ENCODE assay signal across 9 cellular contexts in genomic region chr17:48612456-48612853, GRCh38. TPM values are rescaled to one million over a fixed set of nuclear protein-coding genes. Genes with fewer than 3 reads are reported as not detected.
DNase-seq lines count a peak whose midpoint lies in the region; ATAC-seq, FAIRE-seq and TF ChIP-seq lines count a peak whose summit lies in the region.
"Had no signal": no experiment of that assay in that cellular context is flagged by ENCODE, and none has a peak within 500 bp of the region (broad histone marks: within the 10 kb centered on the region; RNA-seq: fewer than 3 reads in every experiment).

No MANE protein-coding gene starts in this region.

- ATAC-seq in stimulated activated memory B cell treated with anti-CD40 and anti-IgM and Interleukin-4, amounts not matched to agents 10 μg/mL and 1 μg/mL and 100 μg/mL, for 72 hours: no peak
- no peak for ATAC-seq in GM21367 (IDR thresholded peaks at IDR 0.05; ENCODE audit: unreplicated experiment)

- no peaks in the 10 kb centered on the region for H3K9me3 Mint-ChIP-seq in T-helper 1 cell treated with Interleukin-12 subunit alpha and Interleukin-12 subunit beta and Interleukin-4 antibody, amounts not matched to agents 30 μg/mL and 1 μg/mL, for 36 hours
- H3K9me3 Mint-ChIP-seq in stimulated activated memory B cell treated with anti-CD40 and anti-IgM and Interleukin-4, amounts not matched to agents 10 μg/mL and 1 μg/mL and 100 μg/mL, for 72 hours: peaks cover 2% of the 10 kb centered on the region

- H3K27ac Mint-ChIP-seq in T-helper 1 cell treated with Interleukin-12 subunit alpha and Interleukin-12 subunit beta and Interleukin-4 antibody, amounts not matched to agents 30 μg/mL and 1 μg/mL, for 36 hours: peak overlapping the region; percentile 34
- H3K27ac Mint-ChIP-seq in stimulated activated memory B cell treated with anti-CD40 and anti-IgM and Interleukin-4, amounts not matched to agents 10 μg/mL and 1 μg/mL and 100 μg/mL, for 72 hours: peak overlapping the region; percentile 9

- peaks cover 3% of the 10 kb centered on the region for H3K36me3 Mint-ChIP-seq in T-helper 1 cell treated with Interleukin-12 subunit alpha and Interleukin-12 subunit beta and Interleukin-4 antibody, amounts not matched to agents 30 μg/mL and 1 μg/mL, for 36 hours (ENCODE audit: low read depth)
- H3K36me3 Mint-ChIP-seq in stimulated activated memory B cell treated with anti-CD40 and anti-IgM and Interleukin-4, amounts not matched to agents 10 μg/mL and 1 μg/mL and 100 μg/mL, for 72 hours: no peaks in the 10 kb centered on the region

- 4% methylated on average over 15 of the region's 15 CpGs for WGBS in esophagus squamous epithelium, 2 donors

- H3K27ac ChIP-seq in esophagus squamous epithelium: no peak overlapping the region

- peaks cover 86% of the 10 kb centered on the region for H3K27me3 Mint-ChIP-seq in T-helper 1 cell treated with Interleukin-12 subunit alpha and Interleukin-12 subunit beta and Interleukin-4 antibody, amounts not matched to agents 30 μg/mL and 1 μg/mL, for 36 hours (ENCODE audit: low read depth)
- H3K27me3 Mint-ChIP-seq in stimulated activated memory B cell treated with anti-CD40 and anti-IgM and Interleukin-4, amounts not matched to agents 10 μg/mL and 1 μg/mL and 100 μg/mL, for 72 hours: peaks cover 98% of the 10 kb centered on the region

- H3K36me3 ChIP-seq in esophagus squamous epithelium: no peaks in the 10 kb centered on the region

- peak overlapping the region; percentile 74 for H3K4me3 Mint-ChIP-seq in T-helper 1 cell treated with Interleukin-12 subunit alpha and Interleukin-12 subunit beta and Interleukin-4 antibody, amounts not matched to agents 30 μg/mL and 1 μg/mL, for 36 hours
- H3K4me3 Mint-ChIP-seq in stimulated activated memory B cell treated with anti-CD40 and anti-IgM and Interleukin-4, amounts not matched to agents 10 μg/mL and 1 μg/mL and 100 μg/mL, for 72 hours: peak overlapping the region; percentile 88

- H3K4me1 Mint-ChIP-seq in T-helper 1 cell treated with Interleukin-12 subunit alpha and Interleukin-12 subunit beta and Interleukin-4 antibody, amounts not matched to agents 30 μg/mL and 1 μg/mL, for 36 hours (ENCODE audit: low read depth): peaks cover 37% of the 10 kb centered on the region
- H3K4me1 Mint-ChIP-seq in stimulated activated memory B cell treated with anti-CD40 and anti-IgM and Interleukin-4, amounts not matched to agents 10 μg/mL and 1 μg/mL and 100 μg/mL, for 72 hours: peaks cover 63% of the 10 kb centered on the region

- intact Hi-C loops in esophagus squamous epithelium (cut with DNase I): no loop called here

- H3K4me3 ChIP-seq in esophagus squamous epithelium: peak overlapping the region; percentile 1 to 67 (median 14)

- FAIRE-seq in RCC 7860 (lab: Jason Lieb, UNC): no peak

- no peaks in the 10 kb centered on the region for H3K9me3 ChIP-seq in esophagus squamous epithelium

- TF ChIP-seq POLR2A in esophagus squamous epithelium (IDR thresholded peaks at IDR 0.05): no peak

- H3K4me1 ChIP-seq in esophagus squamous epithelium: peaks cover 13 to 48% (median 40%) of the 10 kb centered on the region in 3 donors

- no peak for DNase-seq in T-helper 1 cell
- DNase-seq in RCC 7860 (ENCODE audit: low spot score): peak; percentile 13
- no peak for DNase-seq in esophagus squamous epithelium (lab: John Stamatoyannopoulos, UW)
- DNase-seq in stimulated activated CD4-positive, alpha-beta T cell treated with anti-CD3 and anti-CD28 coated beads, Interleukin-4, amount 100 ng/mL, for 4 hours: no peak
- DNase-seq in activated CD4-positive, CD25-positive, alpha-beta regulatory T cell (lab: John Stamatoyannopoulos, UW): no peak

- peaks cover 51 to 100% (median 83%) of the 10 kb centered on the region in 4 donors for H3K27me3 ChIP-seq in esophagus squamous epithelium

- no peak for TF ChIP-seq CTCF in esophagus squamous epithelium (IDR thresholded peaks at IDR 0.05)

RNA-seq across cellular contexts. Expression of gene HOXB7, which starts 1.6 kb away (rescaled TPM):
- total RNA-seq in esophagus squamous epithelium: under 1 TPM in 2 of 4 donors, not detected in 2; 0.38 to 0.64 TPM

RNA-seq across cellular contexts. Expression of gene HOXB8, which starts 2.6 kb away (rescaled TPM):
- not detected for total RNA-seq in esophagus squamous epithelium
- total RNA-seq: T-helper 2 cell treated with Interferon-gamma antibody and Interleukin-4, amounts not matched to agents 100 ng/mL and 5 ng/mL, for 36 hours had no signal

RNA-seq across cellular contexts. Expression of gene HOXB6, which starts 7.7 kb away (rescaled TPM):
- total RNA-seq in esophagus squamous epithelium: 1 to 10 TPM in 2 of 4 donors, not detected in 2; 1.3 to 3.1 TPM
- total RNA-seq: T-helper 2 cell treated with Interferon-gamma antibody and Interleukin-4, amounts not matched to agents 100 ng/mL and 5 ng/mL, for 36 hours had no signal

RNA-seq across cellular contexts. Expression of gene HOXB9, which starts 13.7 kb away (rescaled TPM):
- total RNA-seq in esophagus squamous epithelium: not detected

RNA-seq across cellular contexts. Expression of gene HOXB5, which starts 18.9 kb away (rescaled TPM):
- not detected for total RNA-seq in esophagus squamous epithelium
